21 cellular contexts compared by ENCODE assay signal in genomic region chr2:7333970-7334493, GRCh38.
DNase-seq lines count a peak whose midpoint lies in the region; ATAC-seq and TF ChIP-seq lines count a peak whose summit lies in the region.
"Had no signal": no experiment of that assay in that cellular context is flagged by ENCODE, and none has a peak within 500 bp of the region (broad histone marks: within the 10 kb centered on the region; RNA-seq: fewer than 3 reads in every experiment).

No MANE protein-coding gene starts in this region.

- H3K9me3 Mint-ChIP-seq in activated naive CD8-positive, alpha-beta T cell treated with anti-CD3 and anti-CD28 coated beads, Interleukin-2, amount 50 U/mL, for 24 hours = no peaks in the 10 kb centered on the region
- H3K9me3 Mint-ChIP-seq: CD4-positive, alpha-beta T cell; CD8-positive, alpha-beta memory T cell had no signal

- no peak overlapping the region for H2AFZ ChIP-seq in SK-N-SH (ENCODE audit: low read depth)
- H2AFZ ChIP-seq: GM23248 had no signal

- H3K79me2 ChIP-seq in SK-N-SH (ENCODE audit: insufficient read depth) = no peaks in the 10 kb centered on the region

- H3K9me2 ChIP-seq in SK-N-SH = no peaks in the 10 kb centered on the region

- no peak overlapping the region for H3K27ac Mint-ChIP-seq in activated naive CD8-positive, alpha-beta T cell treated with anti-CD3 and anti-CD28 coated beads, Interleukin-2, amount 50 U/mL, for 24 hours
- H3K27ac Mint-ChIP-seq: B cell; CD14-positive monocyte; CD4-positive, alpha-beta T cell; CD8-positive, alpha-beta memory T cell had no signal

- H3K27me3 ChIP-seq in SK-N-SH (ENCODE audit: insufficient read depth) (no peaks in the 10 kb centered on the region), SJCRH30 (no peaks in the 10 kb centered on the region)
- H3K27me3 ChIP-seq: BLaER1 treated with 17β-estradiol and CSF1 and Interleukin-3, amounts not matched to agents 10 nM and 100 nM had no signal

- TF ChIP-seq RAD21 in SK-N-SH (IDR thresholded peaks at IDR 0.05; ENCODE audit: low read length) = peak; percentile 25; the same call in 1 of the 2 replicates

- no peak overlapping the region for H3K4me2 ChIP-seq in SK-N-SH
- H3K4me2 ChIP-seq: BLaER1 treated with 17β-estradiol and CSF1 and Interleukin-3, amounts not matched to agents 10 nM and 100 nM had no signal

- DNase-seq in NCI-H1417 (lab: John Stamatoyannopoulos, UW) (peak in 2 of 3 experiments; percentile 39 to 41), NCI-H1417 treated with DMSO at 0.1 percent for 48 hours (lab: John Stamatoyannopoulos, UW) (no peak), SK-N-SH (peak; percentile 84), left kidney (ENCODE audit: low read depth, low spot score) (peak; percentile 35), SJCRH30 (no peak)
- no peak for DNase-seq in activated naive CD8-positive, alpha-beta T cell treated with anti-CD3 and anti-CD28 coated beads, Interleukin-2, amount 50 U/mL, for 24 hours
- DNase-seq: CD4-positive, alpha-beta T cell; CD8-positive, alpha-beta memory T cell; DMS 273 treated with DMSO at 0.1 percent for 48 hours; DMS79; EL; GDM1; GM23248; H7; HCEC 1CT had no signal

- 10% methylated on average over 5 of the region's 5 CpGs for WGBS in SK-N-SH (ENCODE audit: low lambda C conversion rate)

- H3K4me1 ChIP-seq in SK-N-SH (ENCODE audit: control insufficient read depth in 1 of 2, insufficient read depth in 2 of 2, low read depth in 1 of 2, low read length in 1 of 2) (peaks cover 0 to 17% of the 10 kb centered on the region in 2 experiments; a peak in 2 of 4 replicates), SJCRH30 (no peaks in the 10 kb centered on the region)
- H3K4me1 ChIP-seq: BLaER1 treated with 17β-estradiol and CSF1 and Interleukin-3, amounts not matched to agents 10 nM and 100 nM had no signal

- H3K9ac ChIP-seq in SK-N-SH = no peak overlapping the region
- H3K9ac ChIP-seq: BLaER1 treated with 17β-estradiol and CSF1 and Interleukin-3, amounts not matched to agents 10 nM and 100 nM; GM23248 had no signal

- TF ChIP-seq EP300 in SK-N-SH (IDR thresholded peaks at IDR 0.05; ENCODE audit: borderline replicate concordance in 1 of 2, low read depth in 1 of 2, low read length in 1 of 2) = peak in 1 of 2 experiments; percentile 96; a peak in 2 of 4 replicates

- H3K36me3 ChIP-seq in SK-N-SH (replicated peaks in 1 of 2; ENCODE audit: control insufficient read depth in 1 of 2, insufficient read depth in 2 of 2, low read length in 1 of 2) (no peaks in the 10 kb centered on the region), SJCRH30 (no peaks in the 10 kb centered on the region)
- H3K36me3 ChIP-seq: BLaER1 treated with 17β-estradiol and CSF1 and Interleukin-3, amounts not matched to agents 10 nM and 100 nM had no signal

- no peak overlapping the region for H3K4me3 Mint-ChIP-seq in activated naive CD8-positive, alpha-beta T cell treated with anti-CD3 and anti-CD28 coated beads, Interleukin-2, amount 50 U/mL, for 24 hours
- H3K4me3 Mint-ChIP-seq: B cell; CD14-positive monocyte; CD4-positive, alpha-beta T cell; CD8-positive, alpha-beta memory T cell had no signal

- POLR2A ChIA-PET in SK-N-SH (lab: Yijun Ruan, JAX) = no interaction called here

- no peaks in the 10 kb centered on the region for H3K9me3 ChIP-seq in SK-N-SH
- H3K9me3 ChIP-seq in SJCRH30 (replicated peaks) = no peaks in the 10 kb centered on the region
- H3K9me3 ChIP-seq: BLaER1 treated with 17β-estradiol and CSF1 and Interleukin-3, amounts not matched to agents 10 nM and 100 nM had no signal

- H3K4me1 Mint-ChIP-seq in activated naive CD8-positive, alpha-beta T cell treated with anti-CD3 and anti-CD28 coated beads, Interleukin-2, amount 50 U/mL, for 24 hours = no peaks in the 10 kb centered on the region
- H3K4me1 Mint-ChIP-seq: B cell; CD14-positive monocyte; CD8-positive, alpha-beta memory T cell had no signal

- H3K27me3 Mint-ChIP-seq in activated naive CD8-positive, alpha-beta T cell treated with anti-CD3 and anti-CD28 coated beads, Interleukin-2, amount 50 U/mL, for 24 hours = peaks cover 8% of the 10 kb centered on the region

- no peak for TF ChIP-seq CTCF in SK-N-SH (IDR thresholded peaks at IDR 0.05)

- no peaks in the 10 kb centered on the region for H3K36me3 Mint-ChIP-seq in activated naive CD8-positive, alpha-beta T cell treated with anti-CD3 and anti-CD28 coated beads, Interleukin-2, amount 50 U/mL, for 24 hours (ENCODE audit: low read depth)
- H3K36me3 Mint-ChIP-seq: CD14-positive monocyte; CD8-positive, alpha-beta memory T cell had no signal

- no peaks in the 10 kb centered on the region for H3F3A ChIP-seq in SK-N-SH (replicated peaks; ENCODE audit: insufficient read depth)

- H3K27ac ChIP-seq in SK-N-SH (ENCODE audit: low read depth in 2 of 2, low read length in 1 of 2) = peak overlapping the region in 1 of 2 experiments; percentile 90; a peak in 2 of 4 replicates
- no peak overlapping the region for H3K27ac ChIP-seq in SJCRH30
- H3K27ac ChIP-seq: 22Rv1; BLaER1 treated with 17β-estradiol and CSF1 and Interleukin-3, amounts not matched to agents 10 nM and 100 nM; GM23248 had no signal

- CTCF ChIA-PET in SK-N-SH (lab: Yijun Ruan, JAX) = interaction anchor here (0.7 to 1.6 kb wide), 8 partner anchors 10 to 1534 kb away, joined by 3 to 4 read pairs (median 3); no protein-coding TSS in a partner anchor

- no peaks in the 10 kb centered on the region for H4K20me1 ChIP-seq in SK-N-SH (ENCODE audit: insufficient read depth)
- H4K20me1 ChIP-seq: BLaER1 treated with 17β-estradiol and CSF1 and Interleukin-3, amounts not matched to agents 10 nM and 100 nM had no signal

- ATAC-seq in HG03520 (IDR thresholded peaks at IDR 0.05; ENCODE audit: unreplicated experiment) = no peak
- ATAC-seq in activated naive CD8-positive, alpha-beta T cell treated with anti-CD3 and anti-CD28 coated beads, Interleukin-2, amount 50 U/mL, for 24 hours = no peak
- ATAC-seq: GM12878 had no signal

- H3K4me3 ChIP-seq in SK-N-SH (ENCODE audit: low read depth in 2 of 2, low read length in 1 of 2) (no peak overlapping the region), SJCRH30 (no peak overlapping the region)
- H3K4me3 ChIP-seq: BLaER1 treated with 17β-estradiol and CSF1 and Interleukin-3, amounts not matched to agents 10 nM and 100 nM; GM12878; GM23248 had no signal

TF ChIP-seq in SK-N-SH, 30 proteins besides CTCF, POLR2A, EP300 and RAD21:
- TF ChIP-seq NFIC (IDR thresholded peaks at IDR 0.05; ENCODE audit: borderline replicate concordance) (no peak), FOXM1 (IDR thresholded peaks at IDR 0.05; ENCODE audit: low read depth) (no peak), TCF12 (IDR thresholded peaks at IDR 0.05) (peak; percentile 27), JUND (IDR thresholded peaks at IDR 0.05) (no peak), TAF1 (IDR thresholded peaks at IDR 0.05; ENCODE audit: borderline replicate concordance, low read depth, low read length) (no peak), RFX5 (IDR thresholded peaks at IDR 0.05; ENCODE audit: low read length) (0 out of 2 replicates have a peak, but pooled peaks have one; percentile 20), NRF1 (IDR thresholded peaks at IDR 0.05; ENCODE audit: low read depth, low read length) (no peak), FOXJ3 (CRISPR knock-in tag; IDR thresholded peaks at IDR 0.05) (peak; percentile 93), POLR2AphosphoS5 (IDR thresholded peaks at IDR 0.05; ENCODE audit: low read depth, low read length) (no peak; the same call in 1 of the 2 replicates), MAX (IDR thresholded peaks at IDR 0.05; ENCODE audit: low read depth) (no peak), ELF1 (IDR thresholded peaks at IDR 0.05) (no peak), PBX3 (IDR thresholded peaks at IDR 0.05) (peak; percentile 51; the same call in 1 of the 2 replicates), CHD2 (IDR thresholded peaks at IDR 0.05; ENCODE audit: low read length, partially characterized antibody) (peak; percentile 88), GABPA (IDR thresholded peaks at IDR 0.05; ENCODE audit: low read depth) (no peak), YY1 (IDR thresholded peaks at IDR 0.05; ENCODE audit: low read depth) (no peak), GATA2 (CRISPR knock-in tag; IDR thresholded peaks at IDR 0.05) (peak; percentile 99), RCOR1 (IDR thresholded peaks at IDR 0.05; ENCODE audit: low read length) (peak; percentile 94)
- TF ChIP-seq, protein P1, sequence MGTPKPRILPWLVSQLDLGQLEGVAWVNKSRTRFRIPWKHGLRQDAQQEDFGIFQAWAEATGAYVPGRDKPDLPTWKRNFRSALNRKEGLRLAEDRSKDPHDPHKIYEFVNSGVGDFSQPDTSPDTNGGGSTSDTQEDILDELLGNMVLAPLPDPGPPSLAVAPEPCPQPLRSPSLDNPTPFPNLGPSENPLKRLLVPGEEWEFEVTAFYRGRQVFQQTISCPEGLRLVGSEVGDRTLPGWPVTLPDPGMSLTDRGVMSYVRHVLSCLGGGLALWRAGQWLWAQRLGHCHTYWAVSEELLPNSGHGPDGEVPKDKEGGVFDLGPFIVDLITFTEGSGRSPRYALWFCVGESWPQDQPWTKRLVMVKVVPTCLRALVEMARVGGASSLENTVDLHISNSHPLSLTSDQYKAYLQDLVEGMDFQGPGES (IDR thresholded peaks at IDR 0.05; ENCODE audit: low read depth, low read length) = no peak

Comparison
In these comparisons a context has a peak if more than half of its experiments do, and no peak if none do; other contexts are left out.
1. DNase-seq: peak in NCI-H1417 (2 of 3), SK-N-SH (single experiment) and left kidney (single experiment); none in NCI-H1417 treated with DMSO at 0.1 percent for 48 hours (single experiment), SJCRH30 (0 of 2) and activated naive CD8-positive, alpha-beta T cell treated with anti-CD3 and anti-CD28 coated beads, Interleukin-2, amount 50 U/mL, for 24 hours (single experiment).